25 cellular contexts compared by ENCODE assay signal in the genomic region with DNA sequence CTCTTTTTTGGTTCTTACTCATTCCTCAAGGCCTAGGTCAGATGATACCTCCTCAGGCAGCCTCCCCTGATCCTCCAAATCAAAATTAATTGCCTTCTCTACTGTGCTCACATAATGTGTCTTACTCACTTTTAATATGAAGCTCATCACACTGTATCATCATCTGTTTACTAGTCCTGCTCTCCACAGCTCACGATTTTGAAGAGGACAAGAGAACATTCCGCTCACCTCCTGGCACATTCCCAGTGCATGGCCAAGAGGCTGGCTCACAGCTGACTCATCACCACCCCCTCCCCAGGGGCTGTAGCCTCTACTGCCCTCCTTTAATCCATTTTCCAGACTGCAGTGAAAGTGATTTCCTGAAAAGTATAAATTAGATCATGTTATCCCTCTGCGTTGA.
DNase-seq lines count a peak whose midpoint lies in the region; ATAC-seq and TF ChIP-seq lines count a peak whose summit lies in the region.
"Had no signal": no experiment of that assay in that cellular context is flagged by ENCODE, and none has a peak within 500 bp of the region (broad histone marks: within the 10 kb centered on the region; RNA-seq: fewer than 3 reads in every experiment).

No MANE protein-coding gene starts in this region.

- no peaks in the 10 kb centered on the region for H3K4me1 Mint-ChIP-seq in stimulated activated memory B cell treated with anti-CD40 and anti-IgM and Interleukin-4, amounts not matched to agents 10 μg/mL and 1 μg/mL and 100 μg/mL, for 72 hours
- H3K4me1 Mint-ChIP-seq: activated naive CD8-positive, alpha-beta T cell treated with anti-CD3 and anti-CD28 coated beads, Interleukin-2, amount 50 U/mL, for 24 hours; CD4-positive, alpha-beta memory T cell had no signal

- H3K9me3 ChIP-seq in osteoblast (ENCODE audit: low read depth, low read length) (no peaks in the 10 kb centered on the region), left ventricle myocardium inferior (replicated peaks) (no peaks in the 10 kb centered on the region)
- H3K9me3 ChIP-seq: gastroesophageal sphincter, pancreas had no signal

- no peaks in the 10 kb centered on the region for H4K20me1 ChIP-seq in osteoblast (ENCODE audit: insufficient read depth, low read length)

- H3K36me3 ChIP-seq in osteoblast (ENCODE audit: insufficient read depth, low read length): no peaks in the 10 kb centered on the region
- H3K36me3 ChIP-seq in left ventricle myocardium inferior: no peaks in the 10 kb centered on the region
- H3K36me3 ChIP-seq: gastroesophageal sphincter, pancreas had no signal

- H3K9me3 Mint-ChIP-seq in stimulated activated memory B cell treated with anti-CD40 and anti-IgM and Interleukin-4, amounts not matched to agents 10 μg/mL and 1 μg/mL and 100 μg/mL, for 72 hours: no peaks in the 10 kb centered on the region
- H3K9me3 Mint-ChIP-seq: activated naive CD8-positive, alpha-beta T cell treated with anti-CD3 and anti-CD28 coated beads, Interleukin-2, amount 50 U/mL, for 24 hours; CD4-positive, alpha-beta memory T cell; natural killer cell treated with Interleukin-12 subunit alpha and Interleukin-12 subunit beta and Interleukin-15 and Interleukin-18, amount 100 ng/mL, for 72 hours had no signal

- no peaks in the 10 kb centered on the region for H3K36me3 Mint-ChIP-seq in stimulated activated memory B cell treated with anti-CD40 and anti-IgM and Interleukin-4, amounts not matched to agents 10 μg/mL and 1 μg/mL and 100 μg/mL, for 72 hours
- H3K36me3 Mint-ChIP-seq: CD4-positive, alpha-beta memory T cell; natural killer cell treated with Interleukin-12 subunit alpha and Interleukin-12 subunit beta and Interleukin-15 and Interleukin-18, amount 100 ng/mL, for 72 hours had no signal

- no peak for ATAC-seq in stimulated activated memory B cell treated with anti-CD40 and anti-IgM and Interleukin-4, amounts not matched to agents 10 μg/mL and 1 μg/mL and 100 μg/mL, for 72 hours
- ATAC-seq in HG03196 (IDR thresholded peaks at IDR 0.05; ENCODE audit: unreplicated experiment): no peak
- ATAC-seq: activated naive CD8-positive, alpha-beta T cell treated with anti-CD3 and anti-CD28 coated beads, Interleukin-2, amount 50 U/mL, for 24 hours; gastroesophageal sphincter; natural killer cell treated with Interleukin-12 subunit alpha and Interleukin-12 subunit beta and Interleukin-15 and Interleukin-18, amount 100 ng/mL, for 72 hours; pancreas had no signal

- no peaks in the 10 kb centered on the region for H3K79me2 ChIP-seq in osteoblast (ENCODE audit: insufficient read depth, low read length)

- H3K4me1 ChIP-seq in osteoblast (ENCODE audit: insufficient read depth, low read length) (peaks cover 21% of the 10 kb centered on the region), left ventricle myocardium inferior (no peaks in the 10 kb centered on the region)
- H3K4me1 ChIP-seq: gastroesophageal sphincter, pancreas had no signal

- H3K27me3 ChIP-seq in osteoblast (ENCODE audit: insufficient read depth, low read length) (no peaks in the 10 kb centered on the region), left ventricle myocardium inferior (ENCODE audit: low read depth) (no peaks in the 10 kb centered on the region)
- H3K27me3 ChIP-seq: gastroesophageal sphincter, pancreas had no signal

- intact Hi-C loops in left ventricle myocardium inferior (cut with micrococcal nuclease): no loop called here

- TF ChIP-seq CTCF in osteoblast (IDR thresholded peaks at IDR 0.05; ENCODE audit: extremely low read depth, low read depth, low read length): no peak
- no peak for TF ChIP-seq CTCF in left ventricle myocardium inferior (IDR thresholded peaks at IDR 0.05; ENCODE audit: borderline replicate concordance)

- peak; percentile 67 for DNase-seq in EH (ENCODE audit: low read depth)
- DNase-seq in M059J (ENCODE audit: low read depth): peak; percentile 86
- peak; percentile 20 for DNase-seq in brain pericyte (ENCODE audit: low read depth, low spot score)
- DNase-seq in osteoblast (ENCODE audit: insufficient read length, low spot score, missing footprints): no peak
- DNase-seq in left ventricle myocardium inferior: no peak
- DNase-seq in midbrain (lab: John Stamatoyannopoulos, UW): no peak
- DNase-seq: activated CD8-positive, alpha-beta memory T cell treated with anti-CD3 and anti-CD28 coated beads, Interleukin-2, amount 50 U/mL, for 4 hours; activated naive CD8-positive, alpha-beta T cell treated with anti-CD3 and anti-CD28 coated beads, Interleukin-2, amount 50 U/mL, for 24 hours; caudate nucleus; CD4-positive, alpha-beta memory T cell; DMS153; GOT3; Karpas-422; NCI-H1105 treated with DMSO at 0.1 percent for 48 hours; NCI-H2081 treated with DMSO at 0.1 percent for 48 hours; NCI-H446 treated with DMSO at 0.1 percent for 48 hours; pancreas; SHP77 treated with DMSO at 0.1 percent for 48 hours; stimulated activated naive CD4-positive, alpha-beta T cell treated with Interleukin-2 at 50 U/mL for 16 hours had no signal

- no peak overlapping the region for H3K27ac Mint-ChIP-seq in stimulated activated memory B cell treated with anti-CD40 and anti-IgM and Interleukin-4, amounts not matched to agents 10 μg/mL and 1 μg/mL and 100 μg/mL, for 72 hours
- H3K27ac Mint-ChIP-seq: activated naive CD8-positive, alpha-beta T cell treated with anti-CD3 and anti-CD28 coated beads, Interleukin-2, amount 50 U/mL, for 24 hours; CD4-positive, alpha-beta memory T cell; natural killer cell treated with Interleukin-12 subunit alpha and Interleukin-12 subunit beta and Interleukin-15 and Interleukin-18, amount 100 ng/mL, for 72 hours had no signal

- no peak overlapping the region for H3K4me3 Mint-ChIP-seq in stimulated activated memory B cell treated with anti-CD40 and anti-IgM and Interleukin-4, amounts not matched to agents 10 μg/mL and 1 μg/mL and 100 μg/mL, for 72 hours
- H3K4me3 Mint-ChIP-seq: activated naive CD8-positive, alpha-beta T cell treated with anti-CD3 and anti-CD28 coated beads, Interleukin-2, amount 50 U/mL, for 24 hours; CD4-positive, alpha-beta memory T cell; natural killer cell treated with Interleukin-12 subunit alpha and Interleukin-12 subunit beta and Interleukin-15 and Interleukin-18, amount 100 ng/mL, for 72 hours had no signal

- H3K27ac ChIP-seq in osteoblast (ENCODE audit: low read depth, low read length): no peak overlapping the region
- H3K27ac ChIP-seq in left ventricle myocardium inferior (replicated peaks): no peak overlapping the region
- H3K27ac ChIP-seq: epithelial cell of prostate, gastroesophageal sphincter, pancreas had no signal

- H3K4me2 ChIP-seq in osteoblast (ENCODE audit: insufficient read depth, low read length): peak overlapping the region; percentile 6

- H3K27me3 Mint-ChIP-seq in stimulated activated memory B cell treated with anti-CD40 and anti-IgM and Interleukin-4, amounts not matched to agents 10 μg/mL and 1 μg/mL and 100 μg/mL, for 72 hours: no peaks in the 10 kb centered on the region
- H3K27me3 Mint-ChIP-seq: activated naive CD8-positive, alpha-beta T cell treated with anti-CD3 and anti-CD28 coated beads, Interleukin-2, amount 50 U/mL, for 24 hours; CD4-positive, alpha-beta memory T cell; natural killer cell treated with Interleukin-12 subunit alpha and Interleukin-12 subunit beta and Interleukin-15 and Interleukin-18, amount 100 ng/mL, for 72 hours had no signal

- H3K4me3 ChIP-seq in osteoblast (ENCODE audit: insufficient read depth, low read length) (no peak overlapping the region), left ventricle myocardium inferior (no peak overlapping the region)
- H3K4me3 ChIP-seq: gastroesophageal sphincter, pancreas, skin epidermis had no signal

- no peak overlapping the region for H2AFZ ChIP-seq in osteoblast (ENCODE audit: low read length)

Comparison
In these comparisons a context has a peak if more than half of its experiments do, and no peak if none do; other contexts are left out.
1. DNase-seq: peak in EH (single experiment), M059J (single experiment) and brain pericyte (single experiment); none in osteoblast (single experiment), left ventricle myocardium inferior (single experiment) and midbrain (single experiment).